In genomic region chrX:119762718-119763117, GRCh38 we compare ENCODE assay signal across 1 cellular context.
TF ChIP-seq lines count a peak whose summit lies in the region.

No MANE protein-coding gene starts in this region.

TF ChIP-seq in A549, 52 proteins besides CTCF, POLR2A, EP300 and RAD21 (continued from another document):
- TF ChIP-seq REST (IDR thresholded peaks at IDR 0.05), result no peak
- TF ChIP-seq HOXA7 (CRISPR knock-in tag; IDR thresholded peaks at IDR 0.05), result no peak
- no peak for TF ChIP-seq CEBPB (IDR thresholded peaks at IDR 0.05)
- no peak for TF ChIP-seq KDM5A (IDR thresholded peaks at IDR 0.05)
- no peak for TF ChIP-seq MYC (IDR thresholded peaks at IDR 0.05; ENCODE audit: borderline replicate concordance, low read length)
- TF ChIP-seq PHF8 (IDR thresholded peaks at IDR 0.05; ENCODE audit: borderline replicate concordance, low read depth), result no peak
- TF ChIP-seq EHMT2 (IDR thresholded peaks at IDR 0.05; ENCODE audit: low read depth), result no peak
- TF ChIP-seq PBX3 (IDR thresholded peaks at IDR 0.05), result no peak
- no peak for TF ChIP-seq ZFP36 (IDR thresholded peaks at IDR 0.05; ENCODE audit: borderline replicate concordance, partially characterized antibody)
